Comparison of ENCODE assay signal across 21 cellular contexts in the genomic region with DNA sequence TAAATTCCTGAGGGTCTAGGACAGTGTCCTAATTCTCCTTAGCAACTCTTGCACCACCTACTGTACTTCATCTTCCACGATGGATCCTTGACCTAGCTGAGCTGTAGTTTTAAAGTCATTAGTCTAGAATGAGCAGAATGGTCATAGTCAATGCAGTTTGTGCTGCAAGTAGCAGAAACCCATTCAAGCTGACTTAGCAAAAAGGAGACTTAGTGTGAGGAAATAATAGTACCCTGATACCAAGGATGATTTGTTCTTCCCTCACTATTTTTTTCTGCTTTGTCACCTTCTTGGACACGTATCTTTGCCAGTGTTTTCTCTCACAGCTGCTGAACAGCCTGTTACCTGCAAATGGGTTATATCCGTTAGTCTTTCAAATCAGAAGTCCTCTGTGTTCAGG. TPM values are rescaled to one million over a fixed set of nuclear protein-coding genes. Genes with fewer than 3 reads are reported as not detected.
DNase-seq lines count a peak whose midpoint lies in the region; ATAC-seq and TF ChIP-seq lines count a peak whose summit lies in the region.
"Had no signal": no experiment of that assay in that cellular context is flagged by ENCODE, and none has a peak within 500 bp of the region (broad histone marks: within the 10 kb centered on the region; RNA-seq: fewer than 3 reads in every experiment).

No MANE protein-coding gene starts in this region.

- H3K27ac Mint-ChIP-seq in CD4-positive, alpha-beta T cell: peak overlapping the region; percentile 41
- H3K27ac Mint-ChIP-seq in immature natural killer cell: peak overlapping the region; percentile 51 to 81 (median 70)
- H3K27ac Mint-ChIP-seq: H9, HFFc6 had no signal

- H3K4me1 ChIP-seq in IMR-90 (ENCODE audit: control insufficient read depth, insufficient read depth, low read length) (no peaks in the 10 kb centered on the region), parathyroid adenoma (peaks cover 25% of the 10 kb centered on the region), Peyer's patch (peaks cover 0 to 12% (median 9%) of the 10 kb centered on the region in 4 donors)
- H3K4me1 ChIP-seq: BE2C had no signal

- H3K56ac ChIP-seq in IMR-90 (ENCODE audit: extremely low read depth, insufficient read depth, low read length): no peak overlapping the region

- H3K79me1 ChIP-seq in IMR-90 (ENCODE audit: low read depth in 1 of 2, low read length in 2 of 2): peaks cover 36 to 40% of the 10 kb centered on the region in 2 experiments

- H3K9me3 ChIP-seq in CD4-positive, alpha-beta T cell (ENCODE audit: control insufficient read depth, low read length): no peaks in the 10 kb centered on the region
- no peaks in the 10 kb centered on the region for H3K9me3 ChIP-seq in IMR-90 (ENCODE audit: control insufficient read depth, insufficient read depth, low read length)
- no peaks in the 10 kb centered on the region for H3K9me3 ChIP-seq in parathyroid adenoma (ENCODE audit: control insufficient read depth, low read length)
- H3K9me3 ChIP-seq in Peyer's patch: no peaks in the 10 kb centered on the region
- H3K9me3 ChIP-seq: BE2C, Caco-2, MG63 had no signal

- H3K27me3 Mint-ChIP-seq in CD4-positive, alpha-beta T cell: no peaks in the 10 kb centered on the region
- H3K27me3 Mint-ChIP-seq in immature natural killer cell (ENCODE audit: low read depth in 3 of 3): peaks cover 0 to 3% (median under 1%) of the 10 kb centered on the region in 3 donors

- no peak overlapping the region for H4K91ac ChIP-seq in IMR-90 (ENCODE audit: insufficient read depth, low read depth, low read length)

- no peak for TF ChIP-seq RAD21 in IMR-90 (IDR thresholded peaks at IDR 0.05; ENCODE audit: low read length)

- no peak overlapping the region for H3K4me3 Mint-ChIP-seq in CD4-positive, alpha-beta T cell
- no peak overlapping the region for H3K4me3 Mint-ChIP-seq in immature natural killer cell
- H3K4me3 Mint-ChIP-seq: H9, HFFc6 had no signal

- H2AFZ ChIP-seq in IMR-90 (replicated peaks; ENCODE audit: low read length, poor library complexity): no peak overlapping the region
- no peak overlapping the region for H2AFZ ChIP-seq in parathyroid adenoma
- H2AFZ ChIP-seq: GM23248 had no signal

- no peak overlapping the region for H3K14ac ChIP-seq in IMR-90 (replicated peaks; ENCODE audit: low read depth, low read length)

- H2AK5ac ChIP-seq in IMR-90 (ENCODE audit: low read depth, low read length): no peak overlapping the region

- no peaks in the 10 kb centered on the region for H3K27me3 ChIP-seq in CD4-positive, alpha-beta T cell (ENCODE audit: control insufficient read depth, insufficient read depth, low read length)
- no peaks in the 10 kb centered on the region for H3K27me3 ChIP-seq in IMR-90 (ENCODE audit: control insufficient read depth, insufficient read depth, low read length)
- no peaks in the 10 kb centered on the region for H3K27me3 ChIP-seq in parathyroid adenoma (ENCODE audit: control insufficient read depth, insufficient read depth, low read length)
- no peaks in the 10 kb centered on the region for H3K27me3 ChIP-seq in Peyer's patch
- H3K27me3 ChIP-seq: BE2C, MG63 had no signal

- no peak overlapping the region for H3K27ac ChIP-seq in CD4-positive, alpha-beta T cell (ENCODE audit: low read depth, low read length)
- no peak overlapping the region for H3K27ac ChIP-seq in IMR-90 (ENCODE audit: insufficient read depth, low read length)
- H3K27ac ChIP-seq in parathyroid adenoma: no peak overlapping the region
- no peak overlapping the region for H3K27ac ChIP-seq in Peyer's patch
- H3K27ac ChIP-seq: GM23248 had no signal

- H4K8ac ChIP-seq in IMR-90 (ENCODE audit: low read depth in 2 of 2, low read length in 2 of 2): no peak overlapping the region

- H2BK20ac ChIP-seq in IMR-90 (ENCODE audit: low read depth, low read length): no peak overlapping the region

- H4K20me1 ChIP-seq in IMR-90 (ENCODE audit: insufficient read depth, low read length): no peaks in the 10 kb centered on the region; the same call in 1 of the 2 replicates

- H3K9me1 ChIP-seq in IMR-90 (ENCODE audit: insufficient read depth, low read length): no peaks in the 10 kb centered on the region; the same call in 1 of the 2 replicates

- no peaks in the 10 kb centered on the region for H3K9me3 Mint-ChIP-seq in CD4-positive, alpha-beta T cell
- no peaks in the 10 kb centered on the region for H3K9me3 Mint-ChIP-seq in immature natural killer cell
- H3K9me3 Mint-ChIP-seq: H9, HFFc6 had no signal

- no peak overlapping the region for H3K18ac ChIP-seq in IMR-90 (ENCODE audit: low read depth, low read length)

- no peak overlapping the region for H4K5ac ChIP-seq in IMR-90 (ENCODE audit: low read depth, low read length)

- H2BK15ac ChIP-seq in IMR-90 (ENCODE audit: low read depth, low read length): no peak overlapping the region

- no TSS peak for BruUV-seq in IMR-90 (replicated peaks; lab: Mats Ljungman, UMichigan)

- TF ChIP-seq CTCF in CD4-positive, alpha-beta T cell (IDR thresholded peaks at IDR 0.05): no peak
- TF ChIP-seq CTCF in IMR-90 (conservative IDR thresholded peaks at IDR 0.05; ENCODE audit: low read depth, low read length) (no peak), parathyroid adenoma (IDR thresholded peaks at IDR 0.05) (no peak), Peyer's patch (IDR thresholded peaks at IDR 0.05) (no peak), omental fat pad (IDR thresholded peaks at IDR 0.05) (no peak)

- H2AK9ac ChIP-seq in IMR-90 (replicated peaks; ENCODE audit: low read depth, low read length, poor library complexity): no peak overlapping the region

- intact Hi-C loops in CD4-positive, alpha-beta T cell (cut with DNase I, micrococcal nuclease): loop anchor here in 1 of 2 experiments (5.0 kb wide), 1 partner anchor 893 kb away; a partner anchor contains a TSS
- intact Hi-C loops in IMR-90 (cut with micrococcal nuclease): no loop called here

- no peak overlapping the region for H3K4ac ChIP-seq in IMR-90 (ENCODE audit: low read depth, low read length)

- in situ Hi-C loops in IMR-90 (cut with MboI; ENCODE audit: low sequenced_read_pairs): no loop called here

- POLR2A ChIA-PET in CD4-positive, alpha-beta T cell (lab: Charles Lee): no interaction called here
- POLR2A ChIA-PET in IMR-90 (lab: Charles Lee; ENCODE audit: unreplicated experiment): no interaction called here

- no peak overlapping the region for H3K4me2 ChIP-seq in IMR-90 (ENCODE audit: low read depth, low read length)
- peak overlapping the region; percentile 5 for H3K4me2 ChIP-seq in parathyroid adenoma (ENCODE audit: low read length)

- WGBS in IMR-90 (ENCODE audit: extremely low coverage in 2 of 2, insufficient read length in 1 of 2), 2 experiments: 100% methylated on average over 1 of the region's 3 CpGs; no CpG with 5 or more reads in 1 of the 2 experiments

- dilution Hi-C loops in IMR-90 (cut with HindIII; ENCODE audit: low sequenced_read_pairs, unreplicated experiment): no loop called here

- H3K36me3 ChIP-seq in IMR-90 (ENCODE audit: control insufficient read depth, insufficient read depth, low read length): peaks cover 1% of the 10 kb centered on the region; the same call in 1 of the 2 replicates
- no peaks in the 10 kb centered on the region for H3K36me3 ChIP-seq in parathyroid adenoma (ENCODE audit: control insufficient read depth, insufficient read depth, low read length)
- no peaks in the 10 kb centered on the region for H3K36me3 ChIP-seq in Peyer's patch
- H3K36me3 ChIP-seq: BE2C had no signal

- TF ChIP-seq POLR2A in IMR-90 (IDR thresholded peaks at IDR 0.05; ENCODE audit: low read depth, low read length) (no peak), Peyer's patch (IDR thresholded peaks at IDR 0.05) (no peak)

- no peak for DNase-seq in CD4-positive, alpha-beta T cell
- DNase-seq in IMR-90 (no peak), immature natural killer cell (no peak), Peyer's patch (no peak), omental fat pad (ENCODE audit: low spot score) (no peak)
- DNase-seq: BE2C, Caco-2, DMS 273 treated with DMSO at 0.1 percent for 48 hours, DMS79 treated with DMSO at 0.1 percent for 48 hours, GM23248, H9, HFFc6, Karpas-422, MG63, NCI-H1048, NCI-H1436, NCI-H1930, NCI-H748 treated with DMSO at 0.1 percent for 48 hours had no signal

- H2BK120ac ChIP-seq in IMR-90 (ENCODE audit: low read depth, low read length): no peak overlapping the region

- peaks cover 86% of the 10 kb centered on the region for H3K4me1 Mint-ChIP-seq in CD4-positive, alpha-beta T cell (ENCODE audit: low read depth)
- H3K4me1 Mint-ChIP-seq in immature natural killer cell: peaks cover 62 to 93% of the 10 kb centered on the region in 2 donors

- no peak overlapping the region for H3K23ac ChIP-seq in IMR-90 (ENCODE audit: low read depth, low read length)

- H3K36me3 Mint-ChIP-seq in CD4-positive, alpha-beta T cell (ENCODE audit: low read depth): peaks cover 54% of the 10 kb centered on the region
- H3K36me3 Mint-ChIP-seq in immature natural killer cell: peaks cover 0 to 7% (median 0%) of the 10 kb centered on the region in 3 donors

- no peak overlapping the region for H3K4me3 ChIP-seq in IMR-90 (ENCODE audit: insufficient read depth, low read depth, low read length)
- H3K4me3 ChIP-seq in parathyroid adenoma (ENCODE audit: low read depth, low read length): no peak overlapping the region
- no peak overlapping the region for H3K4me3 ChIP-seq in Peyer's patch
- H3K4me3 ChIP-seq: GM23248, MG63 had no signal

- CTCF ChIA-PET in CD4-positive, alpha-beta T cell (lab: Charles Lee): no interaction called here
- CTCF ChIA-PET in IMR-90 (lab: Yijun Ruan, JAX): no interaction called here

- H3K9ac ChIP-seq in IMR-90 (ENCODE audit: low read depth, low read length) (no peak overlapping the region), parathyroid adenoma (no peak overlapping the region)
- H3K9ac ChIP-seq: GM23248 had no signal

- H3K79me2 ChIP-seq in parathyroid adenoma: peaks cover 21% of the 10 kb centered on the region

- H2BK5ac ChIP-seq in IMR-90 (ENCODE audit: low read depth, low read length, poor library complexity, severe bottlenecking): no peak overlapping the region

- no peak for ATAC-seq in CD4-positive, alpha-beta T cell (ENCODE audit: poor library complexity)
- no peak for ATAC-seq in IMR-90 (ENCODE audit: low read depth)
- no peak for ATAC-seq in GM18867 (IDR thresholded peaks at IDR 0.05; ENCODE audit: unreplicated experiment)
- ATAC-seq in omental fat pad (ENCODE audit: low FRiP score): no peak
- ATAC-seq: SK-N-SH treated with all-trans-retinoic acid at 6 μM for 48 hours had no signal

RNA-seq across cellular contexts. Expression of a gene that starts 5.3 kb away (rescaled TPM):
- total RNA-seq in CD4-positive, alpha-beta T cell: 10 to 100 TPM; 14.9 to 17.7 TPM
- 67.0 and 80.5 TPM in 2 replicates for total RNA-seq in IMR-90 (2012; rRNA removed)
- polyA plus RNA-seq in IMR-90 (2012; rRNA removed): 12.6 and 15.2 TPM in 2 replicates
- 2.0 and 2.9 TPM in 2 replicates for polyA plus RNA-seq in IMR-90 (2012; cell fraction: cytosol; rRNA removed)
- 1.2 and 10.2 TPM in 2 replicates for polyA plus RNA-seq in IMR-90 (2012; cell fraction: nucleus; rRNA removed; ENCODE audit: low replicate concordance)
- polyA plus RNA-seq in immature natural killer cell: 10 to 100 TPM in 1 of 3 donors, 1 to 10 TPM in 2; 4.6 to 14.1 (median 6.0) TPM
- total RNA-seq in Peyer's patch: 10 to 100 TPM; 19.8 to 58.7 (median 35.9) TPM
- 10 to 100 TPM; 33.1 to 99.6 (median 43.1) TPM for total RNA-seq in omental fat pad

RNA-seq across cellular contexts. Expression of a gene that starts 5.4 kb away (rescaled TPM):
- 10 to 100 TPM; 21.9 to 23.3 TPM for total RNA-seq in CD4-positive, alpha-beta T cell
- 36.4 and 41.2 TPM in 2 replicates for total RNA-seq in IMR-90 (2012; rRNA removed)
- polyA plus RNA-seq in IMR-90 (2012; rRNA removed): 11.4 and 13.2 TPM in 2 replicates
- 3.6 and 7.3 TPM in 2 replicates for polyA plus RNA-seq in IMR-90 (2012; cell fraction: cytosol; rRNA removed)
- polyA plus RNA-seq in IMR-90 (2012; cell fraction: nucleus; rRNA removed; ENCODE audit: low replicate concordance): 4.0 and 18.8 TPM in 2 replicates
- polyA plus RNA-seq in immature natural killer cell: 10 to 100 TPM; 11.5 to 20.1 (median 12.7) TPM
- total RNA-seq in Peyer's patch: 10 to 100 TPM; 10.2 to 39.3 (median 16.3) TPM
- total RNA-seq in omental fat pad: 10 to 100 TPM; 13.2 to 21.1 (median 17.8) TPM
